In genomic region chr17:81090361-81091133, GRCh38 we compare ENCODE assay signal across 9 cellular contexts. TPM values are rescaled to one million over a fixed set of nuclear protein-coding genes. Genes with fewer than 3 reads are reported as not detected.
DNase-seq lines count a peak whose midpoint lies in the region; ATAC-seq, FAIRE-seq and TF ChIP-seq lines count a peak whose summit lies in the region.
"Had no signal": no experiment of that assay in that cellular context is flagged by ENCODE, and none has a peak within 500 bp of the region (broad histone marks: within the 10 kb centered on the region; RNA-seq: fewer than 3 reads in every experiment).

No MANE protein-coding gene starts in this region.

- H3K36me3 ChIP-seq in Caco-2 (ENCODE audit: control insufficient read depth, insufficient read depth, low read length) (no peaks in the 10 kb centered on the region; the same call in 1 of the 2 replicates), K562 (ENCODE audit: control insufficient read depth, insufficient read depth, low read length) (peaks cover 46% of the 10 kb centered on the region; the same call in 2 of the 3 replicates)

- no peaks in the 10 kb centered on the region for H3K9me3 Mint-ChIP-seq in Caco-2 (ENCODE audit: unreplicated experiment)

- H3K4me3 Mint-ChIP-seq in Caco-2 (ENCODE audit: unreplicated experiment) = no peak overlapping the region

- ATAC-seq in K562 (peak; percentile 89), GM21423 (IDR thresholded peaks at IDR 0.05; ENCODE audit: unreplicated experiment) (no peak), HG03520 (IDR thresholded peaks at IDR 0.05; ENCODE audit: unreplicated experiment) (no peak), HG02840 (IDR thresholded peaks at IDR 0.05; ENCODE audit: low FRiP score, unreplicated experiment) (no peak)

- H3K9ac ChIP-seq in K562 (ENCODE audit: insufficient read depth in 1 of 2, low read depth in 2 of 2, low read length in 2 of 2) = peak overlapping the region in 1 of 2 experiments; percentile 84; a peak in 2 of 4 replicates

- intact Hi-C loops in Caco-2 (cut with micrococcal nuclease; ENCODE audit: unreplicated experiment) = no loop called here
- intact Hi-C loops in K562 (cut with micrococcal nuclease) = loop anchor here (2.0 kb wide), 1 partner anchor 34 kb away; no protein-coding TSS in a partner anchor

- H3K9me3 ChIP-seq in Caco-2 = no peaks in the 10 kb centered on the region
- no peaks in the 10 kb centered on the region for H3K9me3 ChIP-seq in K562 (replicated peaks; ENCODE audit: control insufficient read depth, insufficient read depth, low read depth, low read length)
- H3K9me3 ChIP-seq: thyroid gland had no signal

- H3K27me3 ChIP-seq in Caco-2 (replicated peaks; ENCODE audit: control insufficient read depth, insufficient read depth, low read length) (no peaks in the 10 kb centered on the region), K562 (ENCODE audit: control insufficient read depth in 2 of 2, insufficient read depth in 2 of 2, low read length in 2 of 2) (no peaks in the 10 kb centered on the region)
- H3K27me3 ChIP-seq: thyroid gland had no signal

- TF ChIP-seq CTCF in Caco-2 (IDR thresholded peaks at IDR 0.05; ENCODE audit: insufficient read depth in 1 of 2, low read depth in 1 of 2, low read length in 1 of 2, severe bottlenecking in 1 of 2, unreplicated experiment in 1 of 2) (no peak), K562 (IDR thresholded peaks at IDR 0.05 in 2 of 3, conservative IDR thresholded peaks at IDR 0.05 in 1 of 3; ENCODE audit: insufficient read depth in 2 of 3, low read depth in 1 of 3, low read length in 3 of 3) (peak in 2 of 3 experiments; percentile 20 to 34; a peak in 3 of 6 replicates)

- 42% methylated on average over 21 of the region's 26 CpGs for WGBS in K562 (ENCODE audit: insufficient coverage, low coverage, missing lambda C conversion rate)

- no peak for TF ChIP-seq EP300 in K562 (IDR thresholded peaks at IDR 0.05; ENCODE audit: low read length)

- in situ Hi-C loops in K562 (cut with MboI) = no loop called here

- 0 out of 2 replicates have a peak, but pooled peaks cover 7% of the 10 kb centered on the region for H4K20me1 ChIP-seq in K562 (replicated peaks; ENCODE audit: control insufficient read depth, insufficient read depth, low read length)

- no peak overlapping the region for H2AFZ ChIP-seq in K562 (ENCODE audit: low read depth, low read length)

- POLR2A ChIA-PET in Caco-2 (lab: Charles Lee) = interaction anchor here (0.7 kb wide), 1 partner anchor 422 kb away, joined by 3 read pairs; no protein-coding TSS in a partner anchor
- POLR2A ChIA-PET in K562 (lab: Yijun Ruan, JAX) = interaction anchor here (0.7 to 1.4 kb wide), 4 partner anchors 10 to 1659 kb away, joined by 3 to 7 read pairs (median 4); no protein-coding TSS in a partner anchor

- H3K4me3 ChIP-seq in Caco-2 (ENCODE audit: low read depth, low read length) = no peak overlapping the region
- H3K4me3 ChIP-seq in K562 = no peak overlapping the region
- H3K4me3 ChIP-seq: thyroid gland had no signal

- no peaks in the 10 kb centered on the region for H3K27me3 Mint-ChIP-seq in Caco-2 (ENCODE audit: insufficient read depth, unreplicated experiment)

- H3K27ac ChIP-seq in K562 (ENCODE audit: extremely low read depth, low read depth, low read length) = no peak overlapping the region
- H3K27ac ChIP-seq: thyroid gland had no signal

- no peaks in the 10 kb centered on the region for H3K4me1 Mint-ChIP-seq in Caco-2 (ENCODE audit: low read depth, unreplicated experiment)

- peak; percentile 44 to 57 for DNase-seq in Caco-2
- peak; percentile 7 for DNase-seq in NCI-H774 (lab: John Stamatoyannopoulos, UW)
- peak; percentile 87 to 94 (median 92) for DNase-seq in K562 (ENCODE audit: extremely low read depth in 1 of 4, low spot score in 3 of 4)
- peak; percentile 73 for DNase-seq in myocyte (ENCODE audit: low read depth)
- DNase-seq in NCI-H1694 (lab: John Stamatoyannopoulos, UW) = no peak

- BruUV-seq in Caco-2 (replicated peaks; lab: Mats Ljungman, UMichigan) (no TSS peak), K562 (replicated peaks; lab: Mats Ljungman, UMichigan) (no TSS peak)

- H3K79me2 ChIP-seq in K562 (ENCODE audit: control insufficient read depth, insufficient read depth, low read length) = no peaks in the 10 kb centered on the region

- peak in 1 of 2 experiments; percentile 12; a peak in 1 of 4 replicates for TF ChIP-seq RAD21 in K562 (CRISPR knock-in tag; conservative IDR thresholded peaks at IDR 0.05 in 1 of 2, IDR thresholded peaks at IDR 0.05 in 1 of 2)

- TF ChIP-seq POLR2A in K562 (conservative IDR thresholded peaks at IDR 0.05) = no peak

- peak overlapping the region; percentile 13; the same call in 1 of the 2 replicates for H3K4me2 ChIP-seq in K562 (ENCODE audit: insufficient read depth, low read length)

- no peaks in the 10 kb centered on the region for H3K9me1 ChIP-seq in K562 (ENCODE audit: control insufficient read depth, insufficient read depth, low read length)

- H3K27ac Mint-ChIP-seq in Caco-2 (ENCODE audit: unreplicated experiment) = no peak overlapping the region

- H3K4me1 ChIP-seq in Caco-2 (peaks cover 15% of the 10 kb centered on the region), K562 (replicated peaks in 1 of 2; ENCODE audit: control insufficient read depth in 2 of 2, insufficient read depth in 2 of 2, low read length in 2 of 2) (peaks cover 33 to 73% of the 10 kb centered on the region in 2 experiments)

- peak; percentile 85 for FAIRE-seq in K562 (lab: Jason Lieb, UNC)

- CTCF ChIA-PET in Caco-2 (lab: Charles Lee) = no interaction called here
- CTCF ChIA-PET in K562 (lab: Yijun Ruan, JAX; ENCODE audit: low intra/inter-chr PET ratio) = no interaction called here

- H3K36me3 Mint-ChIP-seq in Caco-2 (ENCODE audit: insufficient read depth, unreplicated experiment) = peaks cover 14% of the 10 kb centered on the region

TF ChIP-seq in K562, 482 proteins besides CTCF, POLR2A, EP300 and RAD21 (continues in another document):
- TF ChIP-seq CREB1 (IDR thresholded peaks at IDR 0.05) = no peak
- 0 out of 2 replicates have a peak, but pooled peaks have one; percentile 23 for TF ChIP-seq CREB1 (CRISPR knock-in tag; IDR thresholded peaks at IDR 0.05)
- peak; percentile 64 for TF ChIP-seq DACH1 (IDR thresholded peaks at IDR 0.05; ENCODE audit: partially characterized antibody)
- TF ChIP-seq CEBPB (tag; IDR thresholded peaks at IDR 0.05) = 0 out of 2 replicates have a peak, but pooled peaks have one; percentile 19
- TF ChIP-seq ETS1 (conservative IDR thresholded peaks at IDR 0.05; ENCODE audit: control insufficient read depth, low read depth, low read length) = 0 out of 2 replicates have a peak, but pooled peaks have one; percentile 24
- TF ChIP-seq TFAP4 (CRISPR knock-in tag; IDR thresholded peaks at IDR 0.05; ENCODE audit: borderline replicate concordance) = peak; percentile 98
- no peak for TF ChIP-seq EGR1 (conservative IDR thresholded peaks at IDR 0.05)
- no peak for TF ChIP-seq NR2C2 (CRISPR knock-in tag; IDR thresholded peaks at IDR 0.05)
- no peak for TF ChIP-seq NR2C2 (tag; IDR thresholded peaks at IDR 0.05)
- TF ChIP-seq ZC3H4 (CRISPR knock-in tag; IDR thresholded peaks at IDR 0.05; ENCODE audit: borderline replicate concordance) = 0 out of 2 replicates have a peak, but pooled peaks have one; percentile 26
- peak; percentile 64; the same call in 1 of the 2 replicates for TF ChIP-seq ZBTB7A (IDR thresholded peaks at IDR 0.05; ENCODE audit: borderline replicate concordance, control insufficient read depth, low read depth, low read length)
- peak in 1 of 2 experiments; percentile 53; a peak in 1 of 4 replicates for TF ChIP-seq TEAD1 (CRISPR knock-in tag; IDR thresholded peaks at IDR 0.05)
- peak; percentile 75; the same call in 1 of the 2 replicates for TF ChIP-seq SPI1 (IDR thresholded peaks at IDR 0.05; ENCODE audit: borderline replicate concordance, low read depth, low read length)
- TF ChIP-seq KLF13 (tag; IDR thresholded peaks at IDR 0.05; ENCODE audit: borderline replicate concordance, low read depth) = 0 out of 2 replicates have a peak, but pooled peaks have one; percentile 47
- TF ChIP-seq CHD1 (IDR thresholded peaks at IDR 0.05; ENCODE audit: low read length) = no peak

RNA-seq across cellular contexts. Expression of gene BAIAP2, which starts 55.6 kb away (rescaled TPM):
- total RNA-seq in Caco-2 (2022) (52.6 and 57.7 TPM in 2 replicates), K562 (2014; rRNA removed) (26.7 and 31.9 TPM in 2 replicates), K562 (2014; rRNA removed; fragmentation: Illumina TruSeq; extraction: Trizol) (14.2 and 17.7 TPM in 2 replicates), K562 (2015; rRNA removed; fragmentation: Illumina TruSeq; extraction: Trizol) (18.4 and 21.2 TPM in 2 replicates), K562 (2021) (44.7 and 51.6 TPM in 2 replicates), myocyte (27.4 and 41.1 TPM in 2 replicates)
- total RNA-seq in K562 (2011; cell fraction: chromatin; rRNA removed; ENCODE audit: low replicate concordance) = 69.8 and 141 TPM in 2 replicates
- 54.5 and 61.0 TPM in 2 replicates for total RNA-seq in K562 (2011; cell fraction: nucleolus; rRNA removed)
- 40.5 and 42.0 TPM in 2 replicates for total RNA-seq in K562 (2011; cell fraction: nucleoplasm; rRNA removed)
- polyA plus RNA-seq in K562 (2011; rRNA removed) (9.8 and 13.6 TPM in 2 replicates), K562 (2014; fragmentation: Illumina TruSeq; extraction: Trizol) (20.7 and 30.0 TPM in 2 replicates), K562 (2014; fragmentation: Nextera tagmentation; extraction: Ambion mirVana) (1 to 10 TPM; 2.3 to 2.4 TPM), K562 (2014; rRNA removed) (17.3 and 23.2 TPM in 2 replicates)
- 9.8 and 28.7 TPM in 2 replicates for polyA plus RNA-seq in K562 (2011; cell fraction: cytosol; rRNA removed)
- polyA plus RNA-seq in K562 (2011; cell fraction: nucleus; rRNA removed) = 37.7 and 77.3 TPM in 2 replicates
- polyA plus RNA-seq in K562 (2012) = 37.1 and 42.6 TPM in 2 replicates
- polyA minus RNA-seq in K562 (2011; rRNA and poly(A)+ RNA removed) = 11.9 and 13.6 TPM in 2 replicates
- polyA minus RNA-seq in K562 (2011; cell fraction: cytosol; rRNA and poly(A)+ RNA removed) = 22.8 and 24.8 TPM in 2 replicates
- polyA minus RNA-seq in K562 (2011; cell fraction: nucleus; rRNA and poly(A)+ RNA removed) = 38.3 and 38.6 TPM in 2 replicates
- 102 TPM for polyA plus RNA-seq in myocyte (2012)

Comparison
In these comparisons a context has a peak if more than half of its experiments do, and no peak if none do; other contexts are left out.
1. CTCF ChIP-seq: peak in K562 (2 of 3); none in Caco-2 (0 of 2).